ENCODE assay signal across 24 cellular contexts in the genomic region with DNA sequence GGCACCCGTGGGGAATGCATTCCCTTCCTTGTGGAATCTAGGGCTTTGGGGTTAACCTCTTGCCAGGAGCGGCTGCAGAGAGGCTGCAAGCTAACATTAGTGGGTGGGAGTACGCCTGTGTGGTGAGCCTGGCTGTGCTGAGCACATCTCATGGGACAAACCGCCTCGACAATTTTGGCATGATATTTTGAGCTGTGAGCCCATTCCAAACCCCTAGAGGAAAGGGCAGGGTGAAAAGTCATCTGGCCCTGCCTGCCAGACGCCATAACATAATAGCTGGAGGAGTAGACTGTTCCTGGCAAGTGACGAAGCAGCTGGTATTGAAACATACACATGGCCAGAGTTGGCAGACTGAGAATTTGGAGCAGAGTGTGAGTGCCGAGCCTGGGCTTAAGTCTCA.
DNase-seq lines count a peak whose midpoint lies in the region; ATAC-seq, FAIRE-seq and TF ChIP-seq lines count a peak whose summit lies in the region.
"Had no signal": no experiment of that assay in that cellular context is flagged by ENCODE, and none has a peak within 500 bp of the region (broad histone marks: within the 10 kb centered on the region; RNA-seq: fewer than 3 reads in every experiment).

No MANE protein-coding gene starts in this region.

- no peak for FAIRE-seq in H1 (lab: Jason Lieb, UNC)
- FAIRE-seq: H54, kidney had no signal

- no peaks in the 10 kb centered on the region for H4K20me1 ChIP-seq in H1 (replicated peaks in 1 of 2; ENCODE audit: control insufficient read depth in 1 of 2, insufficient read depth in 2 of 2, low read length in 2 of 2)

- no peak for TF ChIP-seq EP300 in H1 (IDR thresholded peaks at IDR 0.05; ENCODE audit: borderline replicate concordance in 1 of 2, low read depth in 2 of 2, low read length in 2 of 2)
- no peak for TF ChIP-seq EP300 in stomach (IDR thresholded peaks at IDR 0.05)

- no peak for TF ChIP-seq RAD21 in H1 (IDR thresholded peaks at IDR 0.05 in 1 of 2, conservative IDR thresholded peaks at IDR 0.05 in 1 of 2; ENCODE audit: low read depth in 2 of 2, low read length in 2 of 2)

- no peaks in the 10 kb centered on the region for H3K23me2 ChIP-seq in H1 (ENCODE audit: low read depth, low read length)

- H3K23ac ChIP-seq in H1 (ENCODE audit: insufficient read length) = no peak overlapping the region

- H2BK5ac ChIP-seq in H1 (ENCODE audit: low read depth, low read length) = 0 out of 2 replicates have a peak overlapping the region, but pooled peaks have one; percentile 24

- H3K14ac ChIP-seq in H1 (ENCODE audit: insufficient read length) = no peak overlapping the region

- no peaks in the 10 kb centered on the region for H3K4me1 Mint-ChIP-seq in WTC11
- H3K4me1 Mint-ChIP-seq: IgD-negative memory B cell had no signal

- H2AFZ ChIP-seq in H1 (ENCODE audit: low read length) = no peak overlapping the region

- 92% methylated on average over 8 of the region's 8 CpGs; no CpG with 5 or more reads in 1 of the 2 experiments for WGBS in H1 (ENCODE audit: extremely low coverage in 1 of 2, insufficient coverage in 1 of 2, insufficient read length in 1 of 2, insufficient replicate concordance in 2 of 2, low coverage in 1 of 2, low lambda C conversion rate in 2 of 2, missing lambda C conversion rate in 1 of 2), 2 experiments
- WGBS in right cardiac atrium = 33% methylated on average over 8 of the region's 8 CpGs
- WGBS in stomach, 5 donors = 66 to 81% (median 74%) methylated on average over 8 of the region's 8 CpGs

- no peak overlapping the region for H4K5ac ChIP-seq in H1 (ENCODE audit: insufficient read length, low read depth, low read length)

- H2BK12ac ChIP-seq in H1 (ENCODE audit: low read depth, low read length) = no peak overlapping the region

- H3K27me3 ChIP-seq in H1 (replicated peaks in 1 of 4; ENCODE audit: control insufficient read depth in 3 of 4, extremely low read depth in 1 of 4, insufficient read depth in 3 of 4, low read length in 3 of 4) (no peaks in the 10 kb centered on the region), right cardiac atrium (ENCODE audit: control insufficient read depth, insufficient read depth) (no peaks in the 10 kb centered on the region), subcutaneous abdominal adipose tissue (ENCODE audit: control insufficient read depth in 5 of 5, insufficient read depth in 4 of 5, low read length in 5 of 5) (no peaks in the 10 kb centered on the region), stomach (no peaks in the 10 kb centered on the region)
- H3K27me3 ChIP-seq: body of pancreas had no signal

- H3K4ac ChIP-seq in H1 (replicated peaks; ENCODE audit: insufficient read length, low read depth, low read length) = no peak overlapping the region

- no peak overlapping the region for H2BK15ac ChIP-seq in H1 (ENCODE audit: low read length)

- TF ChIP-seq CTCF in H1 (IDR thresholded peaks at IDR 0.05; ENCODE audit: control extremely low read depth in 1 of 3, insufficient read depth in 1 of 3, low read depth in 1 of 3, low read length in 3 of 3) = no peak
- TF ChIP-seq CTCF in stomach (IDR thresholded peaks at IDR 0.05) = no peak
- TF ChIP-seq CTCF in WTC11 (IDR thresholded peaks at IDR 0.05) = no peak

- no peak overlapping the region for H3K56ac ChIP-seq in H1 (replicated peaks; ENCODE audit: insufficient read length, low read depth, low read length)

- H2BK120ac ChIP-seq in H1 (replicated peaks; ENCODE audit: low read depth, low read length) = no peak overlapping the region

- H4K91ac ChIP-seq in H1 (replicated peaks; ENCODE audit: insufficient read length, low read length) = no peak overlapping the region

- no peak overlapping the region for H2BK20ac ChIP-seq in H1 (ENCODE audit: low read length)

- intact Hi-C loops in right cardiac atrium (cut with DNase I) = no loop called here
- intact Hi-C loops in stomach (cut with DNase I; ENCODE audit: low total_unique reads) = no loop called here

- no peak overlapping the region for H3K27ac Mint-ChIP-seq in WTC11
- H3K27ac Mint-ChIP-seq: activated naive CD8-positive, alpha-beta T cell; activated T-helper 1 cell treated with anti-CD3 and anti-CD28 coated beads, Interleukin-12 subunit alpha, Interleukin-12 subunit beta, Interleukin-2, Interleukin-4 antibody, amounts not matched to agents 30 ng/mL and 10 ng/mL and 1 ng/mL, durations not matched to agents 14 hours and 24 hours and 36 hours; dendritic cell treated with granulocyte-macrophage colony-stimulating factor and Interleukin-4, amounts not matched to agents 40 ng/mL and 50 ng/mL, for 4 days; IgD-negative memory B cell had no signal

- H3K9ac ChIP-seq in H1 (replicated peaks in 1 of 4; ENCODE audit: extremely low read depth in 1 of 4, low read depth in 3 of 4, low read length in 3 of 4) = no peak overlapping the region
- H3K9ac ChIP-seq in subcutaneous abdominal adipose tissue (ENCODE audit: low read length in 5 of 5) = peak overlapping the region in 1 of 5 donors; percentile 17
- H3K9ac ChIP-seq: SK-N-SH had no signal

- H3K27ac ChIP-seq in H1 (ENCODE audit: low read depth, low read length) (no peak overlapping the region), right cardiac atrium (ENCODE audit: low read length) (no peak overlapping the region), subcutaneous abdominal adipose tissue (ENCODE audit: low read depth, low read length) (peak overlapping the region; percentile 61), stomach (peak overlapping the region in 2 of 5 donors; percentile 6 to 38)
- H3K27ac ChIP-seq: body of pancreas, epithelial cell of prostate had no signal

- no peaks in the 10 kb centered on the region for H3K79me1 ChIP-seq in H1 (ENCODE audit: low read depth, low read length)

- H3K4me3 Mint-ChIP-seq in WTC11 = no peak overlapping the region
- H3K4me3 Mint-ChIP-seq: activated naive CD8-positive, alpha-beta T cell; activated T-helper 1 cell treated with anti-CD3 and anti-CD28 coated beads, Interleukin-12 subunit alpha, Interleukin-12 subunit beta, Interleukin-2, Interleukin-4 antibody, amounts not matched to agents 30 ng/mL and 10 ng/mL and 1 ng/mL, durations not matched to agents 14 hours and 24 hours and 36 hours; dendritic cell treated with granulocyte-macrophage colony-stimulating factor and Interleukin-4, amounts not matched to agents 40 ng/mL and 50 ng/mL, for 4 days; IgD-negative memory B cell had no signal

- H3K27me3 Mint-ChIP-seq in WTC11 (ENCODE audit: low read depth) = no peaks in the 10 kb centered on the region
- H3K27me3 Mint-ChIP-seq: activated naive CD8-positive, alpha-beta T cell had no signal

- TF ChIP-seq POLR2A in H1 (IDR thresholded peaks at IDR 0.05; ENCODE audit: control extremely low read depth in 1 of 2, low read depth in 2 of 2, low read length in 2 of 2) (no peak), erythroblast (IDR thresholded peaks at IDR 0.05; ENCODE audit: low read length) (no peak), stomach (IDR thresholded peaks at IDR 0.05) (no peak)

- no peaks in the 10 kb centered on the region for H3K36me3 ChIP-seq in H1 (ENCODE audit: control insufficient read depth in 2 of 4, insufficient read depth in 4 of 4, low read length in 3 of 4)
- no peaks in the 10 kb centered on the region for H3K36me3 ChIP-seq in subcutaneous abdominal adipose tissue (ENCODE audit: control insufficient read depth in 5 of 5, insufficient read depth in 5 of 5, low read length in 5 of 5)
- H3K36me3 ChIP-seq in stomach = no peaks in the 10 kb centered on the region

- H3K4me2 ChIP-seq in H1 (ENCODE audit: insufficient read depth in 1 of 2, low read depth in 2 of 2, low read length in 2 of 2) = no peak overlapping the region
- H3K4me2 ChIP-seq: SK-N-SH had no signal

- CTCF ChIA-PET in H1 (lab: Charles Lee; ENCODE audit: partially characterized antibody) (interaction anchor here (0.7 to 3.0 kb wide), 6 partner anchors 13 to 47 kb away, joined by 3 to 11 read pairs (median 4); no protein-coding TSS in a partner anchor), WTC11 (lab: Charles Lee) (no interaction called here)

- H2AK5ac ChIP-seq in H1 (ENCODE audit: low read depth, low read length) = no peak overlapping the region

- H3K4me3 ChIP-seq in H1 (ENCODE audit: extremely low read depth in 1 of 4, insufficient read depth in 2 of 4, low read depth in 3 of 4, low read length in 4 of 4) = no peak overlapping the region
- no peak overlapping the region for H3K4me3 ChIP-seq in right cardiac atrium (ENCODE audit: low read length)
- H3K4me3 ChIP-seq in subcutaneous abdominal adipose tissue (ENCODE audit: low read depth in 1 of 5, low read length in 5 of 5) = peak overlapping the region in 1 of 5 donors; percentile 11
- no peak overlapping the region for H3K4me3 ChIP-seq in stomach
- H3K4me3 ChIP-seq: body of pancreas, skin epidermis had no signal

- peak; percentile 29 to 42 for ATAC-seq in right cardiac atrium
- no peak for ATAC-seq in WTC11
- ATAC-seq: body of pancreas, PC-3 had no signal

- DNase-seq in NCI-H2171 (lab: John Stamatoyannopoulos, UW) (peak; percentile 36), H1 (ENCODE audit: low read depth in 1 of 2, low spot score in 2 of 2) (no peak), right cardiac atrium (no peak), erythroblast (lab: John Stamatoyannopoulos, UW) (no peak), stomach (no peak), WTC11 (ENCODE audit: low spot score) (no peak)
- DNase-seq: activated CD4-positive, alpha-beta T cell treated with anti-CD3 and anti-CD28 coated beads for 1 hour; body of pancreas; Calu3; hypothalamus; kidney; NCI-H2081; NCI-H526 treated with DMSO at 0.1 percent for 48 hours; PC-3; SK-N-SH; stimulated activated CD4-positive, alpha-beta T cell treated with anti-CD3 and anti-CD28 coated beads, Interleukin-4, amount 100 ng/mL, for 1 hour had no signal

- H3K18ac ChIP-seq in H1 (ENCODE audit: extremely low read depth, low read length) = no peak overlapping the region; the same call in 1 of the 2 replicates

- no peaks in the 10 kb centered on the region for H3K79me2 ChIP-seq in H1 (ENCODE audit: control insufficient read depth in 1 of 2, insufficient read depth in 2 of 2, low read length in 2 of 2)

- POLR2A ChIA-PET in H1 (lab: Charles Lee; ENCODE audit: partially characterized antibody) = interaction anchor here (1.4 to 2.4 kb wide), 2 partner anchors 11 to 15 kb away, joined by 7 to 8 read pairs; no protein-coding TSS in a partner anchor
- POLR2A ChIA-PET in WTC11 (lab: Charles Lee) = no interaction called here

- H3K36me3 Mint-ChIP-seq in WTC11 = no peaks in the 10 kb centered on the region
- H3K36me3 Mint-ChIP-seq: activated naive CD8-positive, alpha-beta T cell; IgD-negative memory B cell had no signal

- H3K9me3 Mint-ChIP-seq in WTC11 = no peaks in the 10 kb centered on the region
- H3K9me3 Mint-ChIP-seq: activated T-helper 1 cell treated with anti-CD3 and anti-CD28 coated beads, Interleukin-12 subunit alpha, Interleukin-12 subunit beta, Interleukin-2, Interleukin-4 antibody, amounts not matched to agents 30 ng/mL and 10 ng/mL and 1 ng/mL, durations not matched to agents 14 hours and 24 hours and 36 hours; dendritic cell treated with granulocyte-macrophage colony-stimulating factor and Interleukin-4, amounts not matched to agents 40 ng/mL and 50 ng/mL, for 4 days had no signal

- H3K9me3 ChIP-seq in H1 (ENCODE audit: insufficient read depth in 2 of 2, low read depth in 1 of 2, low read length in 1 of 2) (no peaks in the 10 kb centered on the region), right cardiac atrium (ENCODE audit: control insufficient read depth, low read length) (no peaks in the 10 kb centered on the region), subcutaneous abdominal adipose tissue (ENCODE audit: control insufficient read depth in 5 of 5, low read length in 5 of 5) (no peaks in the 10 kb centered on the region), stomach (no peaks in the 10 kb centered on the region)
- H3K9me3 ChIP-seq: body of pancreas, SK-N-SH had no signal

- no peak overlapping the region for H4K8ac ChIP-seq in H1 (ENCODE audit: extremely low read depth, insufficient read depth, low read length)

- H3K4me1 ChIP-seq in H1 (replicated peaks in 1 of 4; ENCODE audit: control insufficient read depth in 3 of 4, insufficient read depth in 4 of 4, low read length in 3 of 4) (no peaks in the 10 kb centered on the region), right cardiac atrium (ENCODE audit: control insufficient read depth, insufficient read depth, low read length) (peaks cover 9% of the 10 kb centered on the region), subcutaneous abdominal adipose tissue (ENCODE audit: control insufficient read depth in 5 of 5, insufficient read depth in 5 of 5, low read length in 5 of 5) (peaks cover 9 to 37% (median 31%) of the 10 kb centered on the region in 5 donors), stomach (peaks cover 0 to 29% (median 0%) of the 10 kb centered on the region in 4 donors)
- H3K4me1 ChIP-seq: body of pancreas had no signal
